Comparison of ENCODE assay signal across 9 cellular contexts in the genomic region with DNA sequence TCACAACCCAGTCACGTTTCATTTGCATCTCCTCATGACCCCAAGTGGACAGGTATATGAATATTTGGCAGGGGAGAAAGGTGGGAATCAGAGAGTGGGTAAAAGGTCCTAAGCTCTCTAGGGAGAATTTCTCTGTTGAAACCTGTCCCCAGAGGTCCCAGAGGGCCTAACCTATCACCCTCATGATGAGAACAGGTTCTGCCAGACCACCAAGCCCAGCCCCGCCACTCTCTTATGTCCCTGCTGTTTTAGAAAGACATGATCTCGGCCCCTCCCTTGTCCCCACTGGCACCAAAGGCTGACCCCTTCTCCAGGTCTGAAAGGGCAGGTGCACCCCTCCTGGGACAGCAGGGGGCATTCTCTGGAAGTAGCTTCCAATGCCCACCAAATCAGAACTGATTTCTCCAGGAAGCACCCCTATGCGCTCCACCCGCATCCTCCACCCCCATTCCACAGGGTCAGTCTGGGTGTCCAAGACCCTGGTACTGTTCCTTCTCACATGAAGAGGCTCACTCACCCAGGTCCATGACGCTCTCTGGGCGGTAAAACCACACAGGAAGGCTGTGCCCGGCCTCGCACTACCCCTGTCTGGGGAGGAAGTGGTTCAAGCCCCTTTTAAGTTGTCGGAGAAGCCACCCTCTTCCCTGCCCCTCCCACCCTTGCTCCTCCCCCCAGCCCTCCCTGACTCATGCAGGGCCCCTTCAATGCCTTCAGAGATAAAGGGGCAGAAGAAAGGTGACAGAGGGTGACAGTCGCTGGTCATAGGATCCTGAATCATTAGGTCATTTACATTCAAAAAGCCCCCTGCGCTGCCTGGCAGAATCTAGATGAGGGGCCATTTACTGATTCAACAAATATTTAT. TPM values are rescaled to one million over a fixed set of nuclear protein-coding genes. Genes with fewer than 3 reads are reported as not detected.
DNase-seq lines count a peak whose midpoint lies in the region; ATAC-seq, FAIRE-seq and TF ChIP-seq lines count a peak whose summit lies in the region.
"Had no signal": no experiment of that assay in that cellular context is flagged by ENCODE, and none has a peak within 500 bp of the region (broad histone marks: within the 10 kb centered on the region; RNA-seq: fewer than 3 reads in every experiment).

A gene with protein sequence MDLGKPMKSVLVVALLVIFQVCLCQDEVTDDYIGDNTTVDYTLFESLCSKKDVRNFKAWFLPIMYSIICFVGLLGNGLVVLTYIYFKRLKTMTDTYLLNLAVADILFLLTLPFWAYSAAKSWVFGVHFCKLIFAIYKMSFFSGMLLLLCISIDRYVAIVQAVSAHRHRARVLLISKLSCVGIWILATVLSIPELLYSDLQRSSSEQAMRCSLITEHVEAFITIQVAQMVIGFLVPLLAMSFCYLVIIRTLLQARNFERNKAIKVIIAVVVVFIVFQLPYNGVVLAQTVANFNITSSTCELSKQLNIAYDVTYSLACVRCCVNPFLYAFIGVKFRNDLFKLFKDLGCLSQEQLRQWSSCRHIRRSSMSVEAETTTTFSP (minus strand): TSS at position 590 of the 862 bp plus-strand sequence. CDS start 63 bp downstream, at position 527.

- no peak for TF ChIP-seq CTCF in adrenal gland (IDR thresholded peaks at IDR 0.05)

- H3K4me3 ChIP-seq in BLaER1 (peak within 1 kb of the TSS; percentile 64), adrenal gland (no peak within 1 kb of the TSS)
- H3K4me3 ChIP-seq in naive thymus-derived CD4-positive, alpha-beta T cell (ENCODE audit: low read length) = peak within 1 kb of the TSS; percentile 90
- H3K4me3 ChIP-seq: suprapubic skin had no signal

- DNase-seq in NK-92 treated with Interleukin-12 subunit alpha and Interleukin-12 subunit beta, amount 100 ng/mL, for 24 hours (lab: John Stamatoyannopoulos, UW) = peak; percentile 78
- DNase-seq in activated T-cell treated with anti-CD3 and anti-CD28 coated beads for 4 hours = peak; percentile 68
- DNase-seq in naive thymus-derived CD4-positive, alpha-beta T cell = peak; percentile 68 to 92 (median 86)
- DNase-seq in HTR-8/SVneo (ENCODE audit: insufficient read length, low spot score) = no peak
- no peak for DNase-seq in HEK293T (ENCODE audit: extremely low spot score)
- DNase-seq in adrenal gland = no peak
- DNase-seq in AML-193 (lab: John Stamatoyannopoulos, UW) = no peak

- H3K36me3 ChIP-seq in BLaER1 = no peaks in the 10 kb centered on the region
- peaks cover 0 to 43% (median 21%) of the 10 kb centered on the region in 3 experiments for H3K36me3 ChIP-seq in naive thymus-derived CD4-positive, alpha-beta T cell (ENCODE audit: control insufficient read depth in 2 of 3, insufficient read depth in 3 of 3, low read length in 3 of 3)
- no peaks in the 10 kb centered on the region for H3K36me3 ChIP-seq in adrenal gland (replicated peaks in 1 of 2)
- H3K36me3 ChIP-seq: suprapubic skin had no signal

- H3K4me3 Mint-ChIP-seq in naive thymus-derived CD4-positive, alpha-beta T cell = peak within 1 kb of the TSS; percentile 90 to 100 (median 98)

- H3K4me1 ChIP-seq in BLaER1 = peaks cover 63% of the 10 kb centered on the region
- peaks cover 37 to 72% of the 10 kb centered on the region in 2 donors for H3K4me1 ChIP-seq in naive thymus-derived CD4-positive, alpha-beta T cell (ENCODE audit: control insufficient read depth in 2 of 2, insufficient read depth in 2 of 2, low read length in 2 of 2)
- peaks cover 0 to 7% of the 10 kb centered on the region in 2 donors for H3K4me1 ChIP-seq in adrenal gland (replicated peaks in 1 of 2)

- peaks cover 0 to 2% (median 0%) of the 10 kb centered on the region in 5 donors for H3K27me3 Mint-ChIP-seq in naive thymus-derived CD4-positive, alpha-beta T cell

- CTCF ChIA-PET in naive thymus-derived CD4-positive, alpha-beta T cell (lab: Charles Lee) = interaction anchor here (1.0 to 16.3 kb wide), 6 partner anchors 12 to 50 kb away, joined by 6 to 425 read pairs (median 60); no protein-coding TSS in a partner anchor
- CTCF ChIA-PET in HEK293T (lab: Yijun Ruan, JAX) = no interaction called here

- H3K9me3 Mint-ChIP-seq in naive thymus-derived CD4-positive, alpha-beta T cell = peaks cover 0 to 15% (median 2%) of the 10 kb centered on the region in 11 donors

- H3K27ac ChIP-seq in BLaER1 = peak within 1 kb of the TSS; percentile 63
- peak within 1 kb of the TSS; percentile 99 for H3K27ac ChIP-seq in naive thymus-derived CD4-positive, alpha-beta T cell (ENCODE audit: low read depth, low read length)
- no peak within 1 kb of the TSS for H3K27ac ChIP-seq in adrenal gland
- H3K27ac ChIP-seq: suprapubic skin had no signal

- no peaks in the 10 kb centered on the region for H4K20me1 ChIP-seq in BLaER1

- H3K4me2 ChIP-seq in BLaER1 = peak within 1 kb of the TSS; percentile 98

- peak; percentile 77 for ATAC-seq in naive thymus-derived CD4-positive, alpha-beta T cell

- POLR2A ChIA-PET in naive thymus-derived CD4-positive, alpha-beta T cell (lab: Charles Lee) = interaction anchor here (0.9 to 45.4 kb wide), 11 partner anchors 2 to 242 kb away, joined by 3 to 2132 read pairs (median 31); partner anchors contain the start of genes SMARCE1 and TOP2A and of another gene
- POLR2A ChIA-PET in HEK293T (lab: Yijun Ruan, JAX) = no interaction called here

- intact Hi-C loops in naive thymus-derived CD4-positive, alpha-beta T cell (cut with micrococcal nuclease) = loop anchor here (1.0 kb wide), 8 partner anchors 11 to 243 kb away; no protein-coding TSS in a partner anchor
- intact Hi-C loops in adrenal gland (cut with DNase I) = loop anchor here (5.0 to 10.0 kb wide), 2 partner anchors 120 to 123 kb away; partner anchors contain the start of gene IGFBP4 (in 2 of the 2)

- peak within 1 kb of the TSS; percentile 92 to 100 (median 100) for H3K27ac Mint-ChIP-seq in naive thymus-derived CD4-positive, alpha-beta T cell

- peaks cover 28 to 57% (median 52%) of the 10 kb centered on the region in 7 donors for H3K4me1 Mint-ChIP-seq in naive thymus-derived CD4-positive, alpha-beta T cell

- TF ChIP-seq POLR2A in adrenal gland (IDR thresholded peaks at IDR 0.05) = no peak

- H3K9ac ChIP-seq in BLaER1 = peak within 1 kb of the TSS; percentile 60

- 54 to 74% (median 64%) methylated on average over 6 to 12 of the region's 12 CpGs for WGBS in adrenal gland, 4 donors

- peaks cover 31 to 59% (median 49%) of the 10 kb centered on the region in 5 donors for H3K36me3 Mint-ChIP-seq in naive thymus-derived CD4-positive, alpha-beta T cell

- H3K27me3 ChIP-seq in BLaER1 (no peaks in the 10 kb centered on the region), adrenal gland (no peaks in the 10 kb centered on the region)
- H3K27me3 ChIP-seq in naive thymus-derived CD4-positive, alpha-beta T cell (ENCODE audit: control insufficient read depth in 2 of 2, insufficient read depth in 2 of 2, low read length in 2 of 2) = no peaks in the 10 kb centered on the region
- H3K27me3 ChIP-seq: suprapubic skin had no signal

- no peak for FAIRE-seq in HTR-8/SVneo (lab: Jason Lieb, UNC)

- H3K9me3 ChIP-seq in BLaER1 = peaks cover 34% of the 10 kb centered on the region
- H3K9me3 ChIP-seq in naive thymus-derived CD4-positive, alpha-beta T cell (ENCODE audit: control insufficient read depth in 2 of 3, low read length in 3 of 3) = no peaks in the 10 kb centered on the region
- no peaks in the 10 kb centered on the region for H3K9me3 ChIP-seq in adrenal gland (replicated peaks in 1 of 3)
- H3K9me3 ChIP-seq: suprapubic skin had no signal

TF ChIP-seq in HEK293T, 16 proteins besides CTCF, POLR2A, EP300 and RAD21:
- TF ChIP-seq FOXK2 (IDR thresholded peaks at IDR 0.05) (no peak), ZNF384 (IDR thresholded peaks at IDR 0.05) (no peak), ELF4 (IDR thresholded peaks at IDR 0.05) (no peak), LEF1 (IDR thresholded peaks at IDR 0.05; ENCODE audit: borderline replicate concordance) (no peak), NFRKB (IDR thresholded peaks at IDR 0.05) (no peak), CTBP1 (IDR thresholded peaks at IDR 0.05; ENCODE audit: borderline replicate concordance) (no peak), TARDBP (IDR thresholded peaks at IDR 0.05) (no peak), ARNT (IDR thresholded peaks at IDR 0.05) (no peak), SP1 (IDR thresholded peaks at IDR 0.05) (no peak), L3MBTL2 (conservative IDR thresholded peaks at IDR 0.05) (no peak), BHLHE40 (IDR thresholded peaks at IDR 0.05; ENCODE audit: borderline replicate concordance) (no peak), SUZ12 (IDR thresholded peaks at IDR 0.05) (no peak), FOXA1 (IDR thresholded peaks at IDR 0.05) (no peak), FOXM1 (IDR thresholded peaks at IDR 0.05; ENCODE audit: borderline replicate concordance) (no peak)
- TF ChIP-seq, protein P1, sequence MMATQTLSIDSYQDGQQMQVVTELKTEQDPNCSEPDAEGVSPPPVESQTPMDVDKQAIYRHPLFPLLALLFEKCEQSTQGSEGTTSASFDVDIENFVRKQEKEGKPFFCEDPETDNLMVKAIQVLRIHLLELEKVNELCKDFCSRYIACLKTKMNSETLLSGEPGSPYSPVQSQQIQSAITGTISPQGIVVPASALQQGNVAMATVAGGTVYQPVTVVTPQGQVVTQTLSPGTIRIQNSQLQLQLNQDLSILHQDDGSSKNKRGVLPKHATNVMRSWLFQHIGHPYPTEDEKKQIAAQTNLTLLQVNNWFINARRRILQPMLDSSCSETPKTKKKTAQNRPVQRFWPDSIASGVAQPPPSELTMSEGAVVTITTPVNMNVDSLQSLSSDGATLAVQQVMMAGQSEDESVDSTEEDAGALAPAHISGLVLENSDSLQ (IDR thresholded peaks at IDR 0.05) = no peak

RNA-seq across cellular contexts. Expression of the gene that starts here (rescaled TPM):
- 100 to 1,000 TPM; 153 to 675 (median 262) TPM for total RNA-seq in naive thymus-derived CD4-positive, alpha-beta T cell
- polyA plus RNA-seq in naive thymus-derived CD4-positive, alpha-beta T cell = 1,000 to 10,000 TPM; 1,350 to 2,301 TPM
- total RNA-seq in adrenal gland = 1 to 10 TPM in 1 of 8 donors, under 1 TPM in 5, not detected in 2; 0.14 to 1.0 (median 0.49) TPM
- under 1 TPM; 0.11 to 0.40 (median 0.30) TPM for polyA plus RNA-seq in adrenal gland

Comparison
In these comparisons a context has a peak if more than half of its experiments do, and no peak if none do; other contexts are left out.
1. RNA of the gene that starts here (total RNA-seq): 153 to 675 TPM in naive thymus-derived CD4-positive, alpha-beta T cell; 0.14 to 1.0 TPM in adrenal gland; every median in the first group is over 10 times any median in the second.
2. RNA of the gene that starts here (polyA plus RNA-seq): 1,350 to 2,301 TPM in naive thymus-derived CD4-positive, alpha-beta T cell; 0.11 to 0.40 TPM in adrenal gland; every median in the first group is over 100 times any median in the second.
3. H3K27ac ChIP-seq: peak in BLaER1 (single experiment) and naive thymus-derived CD4-positive, alpha-beta T cell (single experiment); none in adrenal gland (0 of 5).
4. H3K4me3 ChIP-seq: peak in BLaER1 (single experiment) and naive thymus-derived CD4-positive, alpha-beta T cell (single experiment); none in adrenal gland (0 of 4).
5. DNase-seq: peak in NK-92 treated with Interleukin-12 subunit alpha and Interleukin-12 subunit beta, amount 100 ng/mL, for 24 hours (single experiment), activated T-cell treated with anti-CD3 and anti-CD28 coated beads for 4 hours (single experiment) and naive thymus-derived CD4-positive, alpha-beta T cell (9 of 9); none in HTR-8/SVneo (single experiment), HEK293T (single experiment), adrenal gland (0 of 7) and AML-193 (0 of 2).